In the genomic region with DNA sequence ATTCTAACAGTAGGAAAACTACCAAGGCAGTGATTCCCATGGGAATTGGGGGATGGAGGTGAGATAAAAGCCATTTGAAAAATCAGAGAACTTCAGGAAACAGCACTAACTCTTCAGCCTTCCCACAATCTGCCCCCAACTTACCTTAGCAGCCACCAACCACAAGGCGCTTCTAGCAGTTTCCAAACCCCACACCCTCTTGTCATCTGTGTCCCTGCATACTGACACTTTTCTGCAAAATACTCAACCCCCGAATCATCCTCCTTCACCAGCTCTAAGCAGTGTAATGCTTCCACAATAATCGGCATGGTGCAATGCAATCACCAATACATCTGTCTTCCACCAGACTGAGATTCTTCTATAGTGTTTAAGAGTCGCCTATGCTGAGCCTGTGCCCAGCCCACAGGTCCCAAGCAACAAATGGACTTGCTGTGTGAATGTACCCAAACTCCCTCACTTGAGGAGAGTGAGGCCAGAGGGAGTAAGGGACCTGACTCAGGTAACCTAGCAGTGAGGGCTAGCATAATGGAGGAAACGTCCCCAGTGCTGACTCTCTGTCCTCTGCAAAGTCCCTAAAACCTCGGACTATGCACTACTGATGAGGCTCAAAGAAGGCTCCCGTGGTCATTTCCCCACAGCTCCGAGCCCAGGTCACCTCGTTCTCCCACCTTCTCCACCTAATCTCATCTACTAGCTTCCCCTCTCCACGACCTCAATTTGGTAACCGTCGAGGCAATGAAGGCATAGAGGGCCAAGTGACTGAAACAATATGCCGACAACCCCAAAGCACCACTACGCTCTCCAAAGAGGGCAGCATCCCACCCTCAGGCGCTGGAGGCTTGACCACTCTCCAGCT, we compare ENCODE assay signal across 8 cellular contexts. TPM values are rescaled to one million over a fixed set of nuclear protein-coding genes. Genes with fewer than 3 reads are reported as not detected.
A peak's percentile ranks its signal among the peaks of the same experiment; 100 is the strongest.
DNase-seq lines count a peak whose midpoint lies in the region; ATAC-seq and TF ChIP-seq lines count a peak whose summit lies in the region.

No MANE protein-coding gene starts in this region.

- H3K4me3 ChIP-seq in RWPE2 (ENCODE audit: severe bottlenecking): peak overlapping the region; percentile 99
- H3K4me3 ChIP-seq in parathyroid adenoma (ENCODE audit: low read depth, low read length): peak overlapping the region; percentile 95

- H3K4me2 ChIP-seq in parathyroid adenoma (ENCODE audit: low read length): peak overlapping the region; percentile 96

- H3K27me3 Mint-ChIP-seq in activated CD4-positive, alpha-beta T cell treated with anti-CD3 and anti-CD28 coated beads, Interleukin-2, amount 10 ng/mL, durations not matched to agents 24 days and 14 days: peaks cover 18% of the 10 kb centered on the region

- TF ChIP-seq CTCF in RWPE2 (IDR thresholded peaks at IDR 0.05; ENCODE audit: poor library complexity, severe bottlenecking) (no peak), parathyroid adenoma (IDR thresholded peaks at IDR 0.05) (no peak)

- H3K27me3 ChIP-seq in RWPE2 (ENCODE audit: insufficient read depth, poor library complexity, severe bottlenecking): no peaks in the 10 kb centered on the region
- H3K27me3 ChIP-seq in parathyroid adenoma (ENCODE audit: control insufficient read depth, insufficient read depth, low read length): no peaks in the 10 kb centered on the region

- peaks cover 39% of the 10 kb centered on the region for H3K79me2 ChIP-seq in parathyroid adenoma

- peak overlapping the region; percentile 87 for H3K9ac ChIP-seq in parathyroid adenoma

- intact Hi-C loops in activated CD4-positive, alpha-beta T cell treated with anti-CD3 and anti-CD28 coated beads, Interleukin-2, amount 10 ng/mL, durations not matched to agents 24 days and 14 days (cut with micrococcal nuclease): loop anchor here (2.0 to 10.0 kb wide), 3 partner anchors 54 to 143 kb away; a partner anchor contains a TSS

- peak overlapping the region; percentile 91 for H3K4me3 Mint-ChIP-seq in activated CD4-positive, alpha-beta T cell treated with anti-CD3 and anti-CD28 coated beads, Interleukin-2, amount 10 ng/mL, durations not matched to agents 24 days and 14 days

- H3K9me3 Mint-ChIP-seq in activated CD4-positive, alpha-beta T cell treated with anti-CD3 and anti-CD28 coated beads, Interleukin-2, amount 10 ng/mL, durations not matched to agents 24 days and 14 days: no peaks in the 10 kb centered on the region

- H3K4me1 Mint-ChIP-seq in activated CD4-positive, alpha-beta T cell treated with anti-CD3 and anti-CD28 coated beads, Interleukin-2, amount 10 ng/mL, durations not matched to agents 24 days and 14 days: peaks cover 51% of the 10 kb centered on the region

- no peak for TF ChIP-seq POLR2A in erythroblast (IDR thresholded peaks at IDR 0.05; ENCODE audit: low read length)

- peaks cover 15% of the 10 kb centered on the region for H3K4me1 ChIP-seq in RWPE2 (ENCODE audit: insufficient read depth, poor library complexity, severe bottlenecking)
- peaks cover 12% of the 10 kb centered on the region for H3K4me1 ChIP-seq in parathyroid adenoma

- no peaks in the 10 kb centered on the region for H3K9me3 ChIP-seq in RWPE2 (ENCODE audit: severe bottlenecking)
- H3K9me3 ChIP-seq in parathyroid adenoma (ENCODE audit: control insufficient read depth, low read length): no peaks in the 10 kb centered on the region

- H3K27ac ChIP-seq in RWPE2 (ENCODE audit: poor library complexity, severe bottlenecking) (peak overlapping the region; percentile 59), parathyroid adenoma (peak overlapping the region; percentile 86)

- DNase-seq in activated CD4-positive, alpha-beta T cell treated with anti-CD3 and anti-CD28 coated beads, Interleukin-2, amount 10 ng/mL, durations not matched to agents 24 days and 14 days: no peak
- DNase-seq in activated CD4-positive, alpha-beta T cell treated with anti-CD3 and anti-CD28 coated beads for 1 hour: no peak
- no peak for DNase-seq in RWPE2 (ENCODE audit: low spot score)
- peak; percentile 37 to 50 for DNase-seq in erythroblast (lab: John Stamatoyannopoulos, UW)
- DNase-seq in NCI-H82 (lab: John Stamatoyannopoulos, UW): no peak
- DNase-seq in NCI-H1930 (lab: John Stamatoyannopoulos, UW): no peak
- DNase-seq in stimulated activated CD4-positive, alpha-beta T cell treated with anti-CD3 and anti-CD28 coated beads, Interleukin-4, amount 100 ng/mL, for 4 hours: no peak

- peaks cover 27% of the 10 kb centered on the region for H3K36me3 Mint-ChIP-seq in activated CD4-positive, alpha-beta T cell treated with anti-CD3 and anti-CD28 coated beads, Interleukin-2, amount 10 ng/mL, durations not matched to agents 24 days and 14 days (ENCODE audit: low read depth)

- H3K27ac Mint-ChIP-seq in activated CD4-positive, alpha-beta T cell treated with anti-CD3 and anti-CD28 coated beads, Interleukin-2, amount 10 ng/mL, durations not matched to agents 24 days and 14 days: peak overlapping the region; percentile 74

- peak; percentile 35; the same call in 2 of the 3 replicates for ATAC-seq in RWPE2 (ENCODE audit: low read depth)

- H2AFZ ChIP-seq in parathyroid adenoma: peak overlapping the region; percentile 95

- H3K36me3 ChIP-seq in RWPE2 (ENCODE audit: low read depth): peaks cover 46% of the 10 kb centered on the region
- no peaks in the 10 kb centered on the region for H3K36me3 ChIP-seq in parathyroid adenoma (ENCODE audit: control insufficient read depth, insufficient read depth, low read length)

RNA-seq across cellular contexts. Expression of a gene that starts 0.9 kb away (rescaled TPM):
- 51.4 and 56.5 TPM in 2 replicates for total RNA-seq in activated CD4-positive, alpha-beta T cell treated with anti-CD3 and anti-CD28 coated beads, Interleukin-2, amount 10 ng/mL, durations not matched to agents 24 days and 14 days

RNA-seq across cellular contexts. Expression of a gene that starts 50.9 kb away (rescaled TPM):
- total RNA-seq in activated CD4-positive, alpha-beta T cell treated with anti-CD3 and anti-CD28 coated beads, Interleukin-2, amount 10 ng/mL, durations not matched to agents 24 days and 14 days: 0.37 TPM in 1 of 2 replicates, not detected in the other

RNA-seq across cellular contexts. Expression of a gene that starts 54.0 kb away (rescaled TPM):
- total RNA-seq in activated CD4-positive, alpha-beta T cell treated with anti-CD3 and anti-CD28 coated beads, Interleukin-2, amount 10 ng/mL, durations not matched to agents 24 days and 14 days: 3.5 and 5.0 TPM in 2 replicates

Comparison
In these comparisons a context has a peak if more than half of its experiments do, and no peak if none do; other contexts are left out.
1. DNase-seq: peak in erythroblast (2 of 2); none in activated CD4-positive, alpha-beta T cell treated with anti-CD3 and anti-CD28 coated beads, Interleukin-2, amount 10 ng/mL, durations not matched to agents 24 days and 14 days (single experiment), activated CD4-positive, alpha-beta T cell treated with anti-CD3 and anti-CD28 coated beads for 1 hour (single experiment), RWPE2 (single experiment), NCI-H82 (single experiment), NCI-H1930 (0 of 2) and stimulated activated CD4-positive, alpha-beta T cell treated with anti-CD3 and anti-CD28 coated beads, Interleukin-4, amount 100 ng/mL, for 4 hours (0 of 2).